Comparison of ENCODE assay signal across 10 cellular contexts in genomic region chr2:233470007-233470687, GRCh38.
A peak's percentile ranks its signal among the peaks of the same experiment; 100 is the strongest.
DNase-seq lines count a peak whose midpoint lies in the region; ATAC-seq, FAIRE-seq and TF ChIP-seq lines count a peak whose summit lies in the region.
"Had no signal": no experiment of that assay in that cellular context is flagged by ENCODE, and none has a peak within 500 bp of the region (broad histone marks: within the 10 kb centered on the region; RNA-seq: fewer than 3 reads in every experiment).

No MANE protein-coding gene starts in this region.

- TF ChIP-seq POLR2A in GM18951 (IDR thresholded peaks at IDR 0.05; ENCODE audit: extremely low read depth, insufficient read depth, insufficient read length) (peak; percentile 10), prostate gland (IDR thresholded peaks at IDR 0.05) (no peak)

- 53% methylated on average over 20 of the region's 20 CpGs for WGBS in right cardiac atrium
- WGBS in prostate gland = 70% methylated on average over 20 of the region's 20 CpGs

- in situ Hi-C loops in GM18951 (cut with MboI; ENCODE audit: low sequenced_read_pairs, unreplicated experiment) = no loop called here

- H3K27me3 ChIP-seq in right cardiac atrium (ENCODE audit: control insufficient read depth, insufficient read depth) (no peaks in the 10 kb centered on the region), prostate gland (replicated peaks; ENCODE audit: insufficient read depth) (no peaks in the 10 kb centered on the region)

- TF ChIP-seq CTCF in prostate gland (IDR thresholded peaks at IDR 0.05) = no peak

- H3K27ac ChIP-seq in right cardiac atrium (ENCODE audit: low read length) (peak overlapping the region; percentile 47), prostate gland (peak overlapping the region in 1 of 2 donors; percentile 52)

- peak; percentile 85 to 88 for ATAC-seq in right cardiac atrium
- ATAC-seq: HCT116 had no signal

- peaks cover 0 to 14% of the 10 kb centered on the region in 2 donors for H3K36me3 ChIP-seq in prostate gland

- no peak for FAIRE-seq in HTR-8/SVneo (lab: Jason Lieb, UNC)

- H3K4me1 ChIP-seq in right cardiac atrium (ENCODE audit: control insufficient read depth, insufficient read depth, low read length) = no peaks in the 10 kb centered on the region
- H3K4me1 ChIP-seq in prostate gland (replicated peaks) = no peaks in the 10 kb centered on the region

- intact Hi-C loops in right cardiac atrium (cut with DNase I) (no loop called here), posterior vena cava (cut with DNase I) (loop anchor here in 1 of 2 donors (10.0 kb wide), 1 partner anchor 1995 kb away; no protein-coding TSS in a partner anchor), prostate gland (cut with DNase I) (no loop called here)

- H3K4me3 ChIP-seq in right cardiac atrium (ENCODE audit: low read length) (no peak overlapping the region), prostate gland (no peak overlapping the region)

- peak; percentile 27 for DNase-seq in astrocyte of the hippocampus (ENCODE audit: low read depth, low spot score)
- peak; percentile 68 to 91 (median 90) for DNase-seq in right cardiac atrium
- peak; percentile 88 for DNase-seq in posterior vena cava (ENCODE audit: low spot score)
- no peak for DNase-seq in prostate gland (ENCODE audit: low spot score)
- DNase-seq in HTR-8/SVneo (ENCODE audit: insufficient read length, low spot score) = no peak
- no peak for DNase-seq in activated CD4-positive, alpha-beta T cell treated with anti-CD3 and anti-CD28 coated beads for 4 hours
- DNase-seq in NCI-H748 treated with DMSO at 0.1 percent for 48 hours (lab: John Stamatoyannopoulos, UW) = no peak
- DNase-seq: IMR-90 had no signal

- H3K9me3 ChIP-seq in right cardiac atrium (ENCODE audit: control insufficient read depth, low read length) (no peaks in the 10 kb centered on the region), prostate gland (no peaks in the 10 kb centered on the region)

Comparison
In these comparisons a context has a peak if more than half of its experiments do, and no peak if none do; other contexts are left out.
1. DNase-seq: peak in astrocyte of the hippocampus (single experiment), right cardiac atrium (3 of 3) and posterior vena cava (single experiment); none in prostate gland (single experiment), HTR-8/SVneo (single experiment), activated CD4-positive, alpha-beta T cell treated with anti-CD3 and anti-CD28 coated beads for 4 hours (0 of 2) and NCI-H748 treated with DMSO at 0.1 percent for 48 hours (single experiment).